In genomic region chr3:52277972-52278509, GRCh38 we compare ENCODE assay signal across 1 cellular context.
TF ChIP-seq lines count a peak whose summit lies in the region.

No MANE protein-coding gene starts in this region.

TF ChIP-seq in HepG2, 621 proteins besides CTCF, POLR2A, EP300 and RAD21 (continued from another document):
- TF ChIP-seq, protein P1, sequence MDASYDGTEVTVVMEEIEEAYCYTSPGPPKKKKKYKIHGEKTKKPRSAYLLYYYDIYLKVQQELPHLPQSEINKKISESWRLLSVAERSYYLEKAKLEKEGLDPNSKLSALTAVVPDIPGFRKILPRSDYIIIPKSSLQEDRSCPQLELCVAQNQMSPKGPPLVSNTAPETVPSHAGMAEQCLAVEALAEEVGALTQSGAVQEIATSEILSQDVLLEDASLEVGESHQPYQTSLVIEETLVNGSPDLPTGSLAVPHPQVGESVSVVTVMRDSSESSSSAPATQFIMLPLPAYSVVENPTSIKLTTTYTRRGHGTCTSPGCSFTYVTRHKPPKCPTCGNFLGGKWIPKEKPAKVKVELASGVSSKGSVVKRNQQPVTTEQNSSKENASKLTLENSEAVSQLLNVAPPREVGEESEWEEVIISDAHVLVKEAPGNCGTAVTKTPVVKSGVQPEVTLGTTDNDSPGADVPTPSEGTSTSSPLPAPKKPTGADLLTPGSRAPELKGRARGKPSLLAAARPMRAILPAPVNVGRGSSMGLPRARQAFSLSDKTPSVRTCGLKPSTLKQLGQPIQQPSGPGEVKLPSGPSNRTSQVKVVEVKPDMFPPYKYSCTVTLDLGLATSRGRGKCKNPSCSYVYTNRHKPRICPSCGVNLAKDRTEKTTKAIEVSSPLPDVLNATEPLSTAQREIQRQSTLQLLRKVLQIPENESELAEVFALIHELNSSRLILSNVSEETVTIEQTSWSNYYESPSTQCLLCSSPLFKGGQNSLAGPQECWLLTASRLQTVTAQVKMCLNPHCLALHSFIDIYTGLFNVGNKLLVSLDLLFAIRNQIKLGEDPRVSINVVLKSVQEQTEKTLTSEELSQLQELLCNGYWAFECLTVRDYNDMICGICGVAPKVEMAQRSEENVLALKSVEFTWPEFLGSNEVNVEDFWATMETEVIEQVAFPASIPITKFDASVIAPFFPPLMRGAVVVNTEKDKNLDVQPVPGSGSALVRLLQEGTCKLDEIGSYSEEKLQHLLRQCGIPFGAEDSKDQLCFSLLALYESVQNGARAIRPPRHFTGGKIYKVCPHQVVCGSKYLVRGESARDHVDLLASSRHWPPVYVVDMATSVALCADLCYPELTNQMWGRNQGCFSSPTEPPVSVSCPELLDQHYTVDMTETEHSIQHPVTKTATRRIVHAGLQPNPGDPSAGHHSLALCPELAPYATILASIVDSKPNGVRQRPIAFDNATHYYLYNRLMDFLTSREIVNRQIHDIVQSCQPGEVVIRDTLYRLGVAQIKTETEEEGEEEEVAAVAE (CRISPR knock-in tag; IDR thresholded peaks at IDR 0.05; ENCODE audit: borderline replicate concordance): no peak
- TF ChIP-seq SKI (IDR thresholded peaks at IDR 0.05; ENCODE audit: partially characterized antibody) (peak; percentile 43), MAZ (IDR thresholded peaks at IDR 0.05; ENCODE audit: borderline replicate concordance, low read depth, low read length) (no peak), MAZ (CRISPR knock-in tag; IDR thresholded peaks at IDR 0.05; ENCODE audit: low read depth) (no peak), YY1 (IDR thresholded peaks at IDR 0.05; ENCODE audit: insufficient read depth, insufficient replicate concordance, low read depth, low read length) (no peak), ISX (CRISPR knock-in tag; conservative IDR thresholded peaks at IDR 0.05) (no peak), EHMT2 (IDR thresholded peaks at IDR 0.05; ENCODE audit: borderline replicate concordance, low read depth, low read length) (no peak), ZNF790 (CRISPR knock-in tag; IDR thresholded peaks at IDR 0.05; ENCODE audit: borderline replicate concordance) (no peak), REPIN1 (CRISPR knock-in tag; IDR thresholded peaks at IDR 0.05; ENCODE audit: borderline replicate concordance, low read depth) (no peak), CAMTA2 (CRISPR knock-in tag; IDR thresholded peaks at IDR 0.05; ENCODE audit: borderline replicate concordance) (no peak), MTA3 (CRISPR knock-in tag; IDR thresholded peaks at IDR 0.05) (no peak), HMGA1 (CRISPR knock-in tag; conservative IDR thresholded peaks at IDR 0.05) (no peak), ZNF282 (IDR thresholded peaks at IDR 0.05; ENCODE audit: partially characterized antibody) (no peak), PAF1 (CRISPR knock-in tag; IDR thresholded peaks at IDR 0.05) (no peak), ZNF782 (CRISPR knock-in tag; IDR thresholded peaks at IDR 0.05; ENCODE audit: borderline replicate concordance) (0 out of 2 replicates have a peak, but pooled peaks have one; percentile 9), HOXA7 (CRISPR knock-in tag; IDR thresholded peaks at IDR 0.05) (no peak), MAFG (CRISPR knock-in tag; IDR thresholded peaks at IDR 0.05) (no peak), PAXIP1 (CRISPR knock-in tag; conservative IDR thresholded peaks at IDR 0.05) (no peak), YEATS4 (CRISPR knock-in tag; IDR thresholded peaks at IDR 0.05; ENCODE audit: borderline replicate concordance) (no peak), ZNF446 (CRISPR knock-in tag; IDR thresholded peaks at IDR 0.05) (no peak), FOXK1 (CRISPR knock-in tag; IDR thresholded peaks at IDR 0.05; ENCODE audit: borderline replicate concordance, low read depth) (0 out of 2 replicates have a peak, but pooled peaks have one; percentile 4), ZMYM3 (CRISPR knock-in tag; IDR thresholded peaks at IDR 0.05) (no peak), SAP130 (CRISPR knock-in tag; IDR thresholded peaks at IDR 0.05; ENCODE audit: low read depth) (no peak), ZNF772 (CRISPR knock-in tag; IDR thresholded peaks at IDR 0.05) (no peak), BRCA1 (CRISPR knock-in tag; IDR thresholded peaks at IDR 0.05) (no peak), ZSCAN9 (CRISPR knock-in tag; IDR thresholded peaks at IDR 0.05; ENCODE audit: borderline replicate concordance) (peak; percentile 19), ZNF333 (CRISPR knock-in tag; IDR thresholded peaks at IDR 0.05; ENCODE audit: borderline replicate concordance) (no peak), MIER3 (CRISPR knock-in tag; IDR thresholded peaks at IDR 0.05; ENCODE audit: borderline replicate concordance) (no peak), ELF3 (CRISPR knock-in tag; IDR thresholded peaks at IDR 0.05) (peak; percentile 4; the same call in 1 of the 2 replicates), ZNF619 (CRISPR knock-in tag; IDR thresholded peaks at IDR 0.05) (no peak), RBM22 (optimal IDR thresholded peaks at IDR 0.05; ENCODE audit: low read length) (no peak), ZNF20 (CRISPR knock-in tag; IDR thresholded peaks at IDR 0.05) (no peak; the same call in 1 of the 2 replicates), ZNF788 (CRISPR knock-in tag; IDR thresholded peaks at IDR 0.05; ENCODE audit: borderline replicate concordance) (no peak), ZNF841 (CRISPR knock-in tag; IDR thresholded peaks at IDR 0.05; ENCODE audit: borderline replicate concordance) (no peak), KAT7 (CRISPR knock-in tag; IDR thresholded peaks at IDR 0.05; ENCODE audit: borderline replicate concordance) (no peak), CBX2 (IDR thresholded peaks at IDR 0.05; ENCODE audit: low read depth, low read length) (no peak), CBX2 (CRISPR knock-in tag; IDR thresholded peaks at IDR 0.05; ENCODE audit: low read depth) (peak; percentile 40; the same call in 1 of the 2 replicates)
- TF ChIP-seq, protein P2, sequence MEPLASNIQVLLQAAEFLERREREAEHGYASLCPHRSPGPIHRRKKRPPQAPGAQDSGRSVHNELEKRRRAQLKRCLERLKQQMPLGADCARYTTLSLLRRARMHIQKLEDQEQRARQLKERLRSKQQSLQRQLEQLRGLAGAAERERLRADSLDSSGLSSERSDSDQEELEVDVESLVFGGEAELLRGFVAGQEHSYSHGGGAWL (CRISPR knock-in tag; IDR thresholded peaks at IDR 0.05): no peak
